ENCODE assay signal across 8 cellular contexts in genomic region chr6:83055366-83055964, GRCh38. TPM values are rescaled to one million over a fixed set of nuclear protein-coding genes. Genes with fewer than 3 reads are reported as not detected.
DNase-seq lines count a peak whose midpoint lies in the region; ATAC-seq and TF ChIP-seq lines count a peak whose summit lies in the region.

No MANE protein-coding gene starts in this region.

- no peaks in the 10 kb centered on the region for H3K9me3 Mint-ChIP-seq in T-helper 2 cell treated with Interferon-gamma antibody and Interleukin-4, amounts not matched to agents 5 μg/mL and 100 μg/mL, for 36 hours
- no peaks in the 10 kb centered on the region for H3K9me3 Mint-ChIP-seq in stimulated activated naive B cell treated with anti-CD40 and anti-IgM and Interleukin-4, amounts not matched to agents 10 μg/mL and 1 μg/mL and 100 μg/mL, for 72 hours

- in situ Hi-C loops in Caki2 (cut with HindIII; ENCODE audit: low pct_unique_long_range_greater_than_20kb, low sequenced_read_pairs): no loop called here

- peaks cover 3% of the 10 kb centered on the region for H3K4me1 Mint-ChIP-seq in T-helper 2 cell treated with Interferon-gamma antibody and Interleukin-4, amounts not matched to agents 5 μg/mL and 100 μg/mL, for 36 hours (ENCODE audit: low read depth)
- peaks cover 5 to 6% of the 10 kb centered on the region in 2 donors for H3K4me1 Mint-ChIP-seq in stimulated activated naive B cell treated with anti-CD40 and anti-IgM and Interleukin-4, amounts not matched to agents 10 μg/mL and 1 μg/mL and 100 μg/mL, for 72 hours

- no peak overlapping the region for H3K27ac ChIP-seq in coronary artery

- H3K27me3 Mint-ChIP-seq in T-helper 2 cell treated with Interferon-gamma antibody and Interleukin-4, amounts not matched to agents 5 μg/mL and 100 μg/mL, for 36 hours (ENCODE audit: low read depth): no peaks in the 10 kb centered on the region
- no peaks in the 10 kb centered on the region for H3K27me3 Mint-ChIP-seq in stimulated activated naive B cell treated with anti-CD40 and anti-IgM and Interleukin-4, amounts not matched to agents 10 μg/mL and 1 μg/mL and 100 μg/mL, for 72 hours

- ATAC-seq in GM19397 (IDR thresholded peaks at IDR 0.05; ENCODE audit: unreplicated experiment) (peak; percentile 46), left lobe of liver (peak; percentile 84)
- peak; percentile 42 to 53 for ATAC-seq in stimulated activated naive B cell treated with anti-CD40 and anti-IgM and Interleukin-4, amounts not matched to agents 10 μg/mL and 1 μg/mL and 100 μg/mL, for 72 hours (replicated peaks)

- peaks cover 6% of the 10 kb centered on the region for H3K36me3 Mint-ChIP-seq in T-helper 2 cell treated with Interferon-gamma antibody and Interleukin-4, amounts not matched to agents 5 μg/mL and 100 μg/mL, for 36 hours (ENCODE audit: low read depth)
- peaks cover 26 to 44% of the 10 kb centered on the region in 2 donors for H3K36me3 Mint-ChIP-seq in stimulated activated naive B cell treated with anti-CD40 and anti-IgM and Interleukin-4, amounts not matched to agents 10 μg/mL and 1 μg/mL and 100 μg/mL, for 72 hours

- H3K4me3 ChIP-seq in coronary artery: peak overlapping the region; percentile 46

- H3K27ac Mint-ChIP-seq in T-helper 2 cell treated with Interferon-gamma antibody and Interleukin-4, amounts not matched to agents 5 μg/mL and 100 μg/mL, for 36 hours: no peak overlapping the region
- H3K27ac Mint-ChIP-seq in stimulated activated naive B cell treated with anti-CD40 and anti-IgM and Interleukin-4, amounts not matched to agents 10 μg/mL and 1 μg/mL and 100 μg/mL, for 72 hours: no peak overlapping the region

- DNase-seq in Caki2 (ENCODE audit: low read depth) (peak; percentile 47), M059J (ENCODE audit: low read depth) (peak; percentile 54), coronary artery (ENCODE audit: low spot score) (no peak), left lobe of liver (ENCODE audit: low spot score) (no peak), NCI-H446 treated with DMSO at 0.1 percent for 48 hours (lab: John Stamatoyannopoulos, UW) (no peak)
- DNase-seq in T-helper 2 cell treated with Interferon-gamma antibody and Interleukin-4, amounts not matched to agents 5 μg/mL and 100 μg/mL, for 36 hours (ENCODE audit: low spot score): peak; percentile 9
- DNase-seq in stimulated activated naive B cell treated with anti-CD40 and anti-IgM and Interleukin-4, amounts not matched to agents 10 μg/mL and 1 μg/mL and 100 μg/mL, for 72 hours: no peak

- TF ChIP-seq CTCF in coronary artery (IDR thresholded peaks at IDR 0.05): peak; percentile 83

- H3K4me3 Mint-ChIP-seq in T-helper 2 cell treated with Interferon-gamma antibody and Interleukin-4, amounts not matched to agents 5 μg/mL and 100 μg/mL, for 36 hours: no peak overlapping the region
- H3K4me3 Mint-ChIP-seq in stimulated activated naive B cell treated with anti-CD40 and anti-IgM and Interleukin-4, amounts not matched to agents 10 μg/mL and 1 μg/mL and 100 μg/mL, for 72 hours: no peak overlapping the region

RNA-seq across cellular contexts. Expression of gene UBE3D, which starts 10.2 kb away (rescaled TPM):
- total RNA-seq in Caki2 (2014; rRNA removed; shearing (Covaris generic); ENCODE audit: low replicate concordance): 2.9 and 4.6 TPM in 2 replicates
- total RNA-seq in M059J (2014; rRNA removed; shearing (Covaris generic)): 3.8 and 7.8 TPM in 2 replicates
- 2.1 TPM for total RNA-seq in left lobe of liver

RNA-seq across cellular contexts. Expression of gene DOP1A, which starts 12.0 kb away (rescaled TPM):
- 2.6 and 4.4 TPM in 2 replicates for total RNA-seq in Caki2 (2014; rRNA removed; shearing (Covaris generic); ENCODE audit: low replicate concordance)
- 10.3 and 17.5 TPM in 2 replicates for total RNA-seq in M059J (2014; rRNA removed; shearing (Covaris generic))
- total RNA-seq in left lobe of liver: 8.5 TPM

Comparison
In these comparisons a context has a peak if more than half of its experiments do, and no peak if none do; other contexts are left out.
1. DNase-seq: peak in Caki2 (single experiment), M059J (single experiment) and T-helper 2 cell treated with Interferon-gamma antibody and Interleukin-4, amounts not matched to agents 5 μg/mL and 100 μg/mL, for 36 hours (single experiment); none in coronary artery (single experiment), left lobe of liver (single experiment), stimulated activated naive B cell treated with anti-CD40 and anti-IgM and Interleukin-4, amounts not matched to agents 10 μg/mL and 1 μg/mL and 100 μg/mL, for 72 hours (single experiment) and NCI-H446 treated with DMSO at 0.1 percent for 48 hours (single experiment).
2. Peak in every context shown above with its lines, with median percentiles within 50 percentile points of each other: ATAC-seq.